In genomic region chr4:145840162-145840768, GRCh38 we compare ENCODE assay signal across 9 cellular contexts.
DNase-seq lines count a peak whose midpoint lies in the region; ATAC-seq and TF ChIP-seq lines count a peak whose summit lies in the region.
"Had no signal": no experiment of that assay in that cellular context is flagged by ENCODE, and none has a peak within 500 bp of the region (broad histone marks: within the 10 kb centered on the region; RNA-seq: fewer than 3 reads in every experiment).

No MANE protein-coding gene starts in this region.

- H3K4me1 ChIP-seq in psoas muscle, result no peaks in the 10 kb centered on the region

- H3K27me3 ChIP-seq in psoas muscle (ENCODE audit: insufficient read depth in 3 of 3, low read length in 2 of 3), result no peaks in the 10 kb centered on the region

- intact Hi-C loops in psoas muscle (cut with DNase I), result loop anchor here in 1 of 2 donors (2.0 to 10.0 kb wide), 2 partner anchors 49 to 335 kb away; partner anchors contain the start of gene LSM6

- no peaks in the 10 kb centered on the region for H3K9me3 ChIP-seq in SK-N-MC (ENCODE audit: low read depth, low read length)
- H3K9me3 ChIP-seq in psoas muscle, result no peaks in the 10 kb centered on the region

- TF ChIP-seq EP300 in Ishikawa (IDR thresholded peaks at IDR 0.05; ENCODE audit: borderline replicate concordance), result no peak

- WGBS in psoas muscle, 3 donors, result 57 to 61% (median 58%) methylated on average over 3 of the region's 3 CpGs

- H3K4me3 ChIP-seq in SK-N-MC (no peak overlapping the region), fibroblast of mammary gland (ENCODE audit: control insufficient read depth, low read depth, low read length) (no peak overlapping the region), psoas muscle (no peak overlapping the region)

- TF ChIP-seq CTCF in fibroblast of mammary gland (conservative IDR thresholded peaks at IDR 0.05; ENCODE audit: control insufficient read depth, insufficient read depth, low read depth, low read length) (peak; percentile 41), psoas muscle (IDR thresholded peaks at IDR 0.05) (peak; percentile 61)

- peak; percentile 84 for ATAC-seq in GM21576 (IDR thresholded peaks at IDR 0.05; ENCODE audit: unreplicated experiment)
- ATAC-seq in psoas muscle, result peak; percentile 67 to 89 (median 86)
- no peak for ATAC-seq in HG03196 (IDR thresholded peaks at IDR 0.05; ENCODE audit: unreplicated experiment)

- H3K27ac ChIP-seq in SK-N-MC (no peak overlapping the region), psoas muscle (no peak overlapping the region)
- H3K27ac ChIP-seq: HL-60 had no signal

- H3K36me3 ChIP-seq in SK-N-MC (ENCODE audit: insufficient read depth, low read length), result peaks cover 17% of the 10 kb centered on the region; the same call in 1 of the 2 replicates
- H3K36me3 ChIP-seq in psoas muscle (ENCODE audit: insufficient read depth in 1 of 2, low read depth in 1 of 2), result peaks cover 0 to 19% of the 10 kb centered on the region in 2 donors

- peak; percentile 58 for TF ChIP-seq RAD21 in Ishikawa (IDR thresholded peaks at IDR 0.05; ENCODE audit: low read depth)

- no peak overlapping the region for H3K9ac ChIP-seq in SK-N-MC (ENCODE audit: insufficient read length)

- peak; percentile 6 for DNase-seq in stimulated activated CD4-positive, alpha-beta T cell treated with anti-CD3 and anti-CD28 coated beads, Interleukin-1b, Interleukin-23, amount 100 ng/mL, for 48 hours
- no peak for DNase-seq in stimulated activated CD4-positive, alpha-beta T cell treated with anti-CD3 and anti-CD28 coated beads, Interleukin-2, amount 100 ng/mL, for 24 hours
- DNase-seq in SK-N-MC (ENCODE audit: low read depth, low spot score), result peak; percentile 18
- DNase-seq in fibroblast of mammary gland (ENCODE audit: low read depth), result peak; percentile 64
- no peak for DNase-seq in psoas muscle

TF ChIP-seq in Ishikawa, 13 proteins besides CTCF, POLR2A, EP300 and RAD21:
- TF ChIP-seq YY1 (IDR thresholded peaks at IDR 0.05; ENCODE audit: low read depth) (no peak), TCF12 (IDR thresholded peaks at IDR 0.05; ENCODE audit: low read depth) (no peak), NFIC (IDR thresholded peaks at IDR 0.05) (no peak)

Comparison
In these comparisons a context has a peak if more than half of its experiments do, and no peak if none do; other contexts are left out.
1. DNase-seq: peak in stimulated activated CD4-positive, alpha-beta T cell treated with anti-CD3 and anti-CD28 coated beads, Interleukin-1b, Interleukin-23, amount 100 ng/mL, for 48 hours (single experiment), SK-N-MC (single experiment) and fibroblast of mammary gland (single experiment); none in stimulated activated CD4-positive, alpha-beta T cell treated with anti-CD3 and anti-CD28 coated beads, Interleukin-2, amount 100 ng/mL, for 24 hours (0 of 2) and psoas muscle (0 of 2).